Comparison of ENCODE assay signal across 9 cellular contexts in the genomic region with DNA sequence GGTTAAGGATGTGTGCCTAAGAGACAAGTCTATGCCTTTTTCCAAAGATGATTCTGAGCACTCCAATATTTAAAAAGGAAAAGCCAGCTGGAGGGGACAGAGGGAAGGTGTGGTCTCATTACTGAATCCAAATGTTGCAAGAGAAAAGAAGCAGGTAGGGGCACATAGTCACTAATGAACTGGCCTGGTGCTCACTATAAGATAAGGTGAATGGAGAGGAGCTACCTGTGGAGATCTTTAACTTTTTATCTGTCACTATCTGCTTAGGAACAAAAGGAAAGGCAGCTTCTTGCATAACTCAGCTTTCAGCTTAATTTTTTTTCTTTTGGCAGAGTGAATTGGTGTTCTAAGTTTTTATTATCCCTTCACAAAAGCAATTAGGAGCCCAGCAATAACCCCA.
"Had no signal": no experiment of that assay in that cellular context is flagged by ENCODE, and none has a peak within 500 bp of the region (broad histone marks: within the 10 kb centered on the region; RNA-seq: fewer than 3 reads in every experiment).

No MANE protein-coding gene starts in this region.

- H3K4me3 Mint-ChIP-seq: GM23338, H9, HFFc6 had no signal

- H3K9ac ChIP-seq: GM23248 had no signal

- DNase-seq: GM23248, GOT3, H7, H9, HCEC 1CT, HFFc6 had no signal

- H3K4me2 ChIP-seq: GM23338 had no signal

- H3K4me1 ChIP-seq: HAP-1 had no signal

- H3K27ac Mint-ChIP-seq: GM23338, H9, HFFc6 had no signal

- H3K4me3 ChIP-seq: GM23248, GM23338, HAP-1 had no signal

- H2AFZ ChIP-seq: GM23248, GM23338 had no signal

- H3K36me3 ChIP-seq: HAP-1 had no signal

- ATAC-seq: GM23338, HCT116 had no signal

- H3K27ac ChIP-seq: GM23248 had no signal
